ENCODE assay signal across 9 cellular contexts in the genomic region with DNA sequence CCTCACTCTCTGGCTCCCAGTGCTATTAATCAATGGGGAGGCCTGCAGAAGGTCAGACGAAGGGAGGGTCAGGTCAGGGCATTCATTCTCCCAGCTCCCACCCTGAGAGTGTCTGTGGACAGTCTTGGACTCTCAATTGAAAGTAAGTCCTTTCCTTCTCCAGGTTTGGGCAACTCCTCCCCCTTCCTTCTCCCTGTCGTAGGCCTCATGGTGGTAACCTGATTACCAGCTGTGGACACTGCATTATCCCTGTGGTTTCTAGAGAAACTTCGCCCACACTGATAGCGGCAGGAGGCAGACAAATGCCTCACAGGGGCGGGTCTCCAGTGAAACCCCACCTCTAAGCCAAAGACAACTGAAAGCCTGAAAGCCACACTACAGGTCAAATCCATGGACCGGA. TPM values are rescaled to one million over a fixed set of nuclear protein-coding genes. Genes with fewer than 3 reads are reported as not detected.
DNase-seq lines count a peak whose midpoint lies in the region; ATAC-seq and TF ChIP-seq lines count a peak whose summit lies in the region.
"Had no signal": no experiment of that assay in that cellular context is flagged by ENCODE, and none has a peak within 500 bp of the region (broad histone marks: within the 10 kb centered on the region; RNA-seq: fewer than 3 reads in every experiment).

No MANE protein-coding gene starts in this region.

- no peak overlapping the region for H2AFZ ChIP-seq in DND-41 (ENCODE audit: low read depth, low read length)

- H3K36me3 ChIP-seq in DND-41 (ENCODE audit: insufficient read depth, low read length) = peaks cover 7% of the 10 kb centered on the region
- no peaks in the 10 kb centered on the region for H3K36me3 ChIP-seq in HUES6 (ENCODE audit: control insufficient read depth, insufficient read depth, low read length)

- no peaks in the 10 kb centered on the region for H3K27me3 Mint-ChIP-seq in activated naive CD4-positive, alpha-beta T cell treated with anti-CD3 and anti-CD28 coated beads, Interleukin-2, amount 10 ng/mL, durations not matched to agents 7 days and 5 days
- no peaks in the 10 kb centered on the region for H3K27me3 Mint-ChIP-seq in chondrocyte (ENCODE audit: low read depth)

- no peaks in the 10 kb centered on the region for H3K9me3 Mint-ChIP-seq in activated naive CD4-positive, alpha-beta T cell treated with anti-CD3 and anti-CD28 coated beads, Interleukin-2, amount 10 ng/mL, durations not matched to agents 7 days and 5 days
- H3K9me3 Mint-ChIP-seq in chondrocyte (ENCODE audit: low read depth) = no peaks in the 10 kb centered on the region

- H3K4me1 Mint-ChIP-seq in activated naive CD4-positive, alpha-beta T cell treated with anti-CD3 and anti-CD28 coated beads, Interleukin-2, amount 10 ng/mL, durations not matched to agents 7 days and 5 days = peaks cover 85% of the 10 kb centered on the region
- H3K4me1 Mint-ChIP-seq in chondrocyte (ENCODE audit: low read depth) = peaks cover 35% of the 10 kb centered on the region

- H3K27ac ChIP-seq in DND-41 (ENCODE audit: low read length) (peak overlapping the region; percentile 82), HUES6 (ENCODE audit: low read depth, low read length) (peak overlapping the region; percentile 7; the same call in 1 of the 2 replicates)
- H3K27ac ChIP-seq: SK-N-MC had no signal

- peak; percentile 54 for DNase-seq in DND-41
- DNase-seq in activated naive CD4-positive, alpha-beta T cell treated with anti-CD3 and anti-CD28 coated beads, Interleukin-2, amount 10 ng/mL, durations not matched to agents 7 days and 5 days = no peak
- peak; percentile 90 for DNase-seq in myocyte (ENCODE audit: low read depth)
- DNase-seq in cerebellar cortex (ENCODE audit: low spot score) = no peak
- DNase-seq in chondrocyte (ENCODE audit: low spot score) = no peak

- CTCF ChIA-PET in activated naive CD4-positive, alpha-beta T cell treated with anti-CD3 and anti-CD28 coated beads, Interleukin-2, amount 10 ng/mL, durations not matched to agents 7 days and 5 days (lab: Charles Lee) = interaction anchor here (0.8 to 1.0 kb wide), 2 partner anchors 22 to 48 kb away, joined by 3 read pairs; no protein-coding TSS in a partner anchor

- no peaks in the 10 kb centered on the region for H3K9me3 ChIP-seq in DND-41 (ENCODE audit: insufficient read depth, low read length, severe bottlenecking)
- H3K9me3 ChIP-seq in HUES6 (ENCODE audit: control insufficient read depth, insufficient read depth, low read depth, low read length) = no peaks in the 10 kb centered on the region

- H4K20me1 ChIP-seq in DND-41 (ENCODE audit: insufficient read depth, low read length) = peaks cover 41% of the 10 kb centered on the region

- H3K4me3 Mint-ChIP-seq in activated naive CD4-positive, alpha-beta T cell treated with anti-CD3 and anti-CD28 coated beads, Interleukin-2, amount 10 ng/mL, durations not matched to agents 7 days and 5 days = peak overlapping the region; percentile 35
- H3K4me3 Mint-ChIP-seq in chondrocyte (ENCODE audit: unreplicated experiment) = no peak overlapping the region

- H3K27me3 ChIP-seq in DND-41 (ENCODE audit: insufficient read depth, low read length, poor library complexity) (no peaks in the 10 kb centered on the region), HUES6 (ENCODE audit: control insufficient read depth, insufficient read depth, low read length) (no peaks in the 10 kb centered on the region)

- H3K4me3 ChIP-seq in DND-41 (ENCODE audit: low read depth in 1 of 2, low read length in 2 of 2) (0 out of 4 replicates have a peak overlapping the region, but pooled peaks of 1 of the 2 experiments have one; percentile 4), HUES6 (ENCODE audit: low read depth, low read length) (peak overlapping the region; percentile 4; the same call in 1 of the 2 replicates)
- H3K4me3 ChIP-seq: SK-N-MC had no signal

- peak overlapping the region; percentile 74 for H3K27ac Mint-ChIP-seq in activated naive CD4-positive, alpha-beta T cell treated with anti-CD3 and anti-CD28 coated beads, Interleukin-2, amount 10 ng/mL, durations not matched to agents 7 days and 5 days
- H3K27ac Mint-ChIP-seq in chondrocyte (ENCODE audit: unreplicated experiment) = no peak overlapping the region

- peaks cover 11% of the 10 kb centered on the region for H3K36me3 Mint-ChIP-seq in activated naive CD4-positive, alpha-beta T cell treated with anti-CD3 and anti-CD28 coated beads, Interleukin-2, amount 10 ng/mL, durations not matched to agents 7 days and 5 days
- H3K36me3 Mint-ChIP-seq in chondrocyte (ENCODE audit: low read depth) = no peaks in the 10 kb centered on the region

- TF ChIP-seq CTCF in DND-41 (IDR thresholded peaks at IDR 0.05; ENCODE audit: borderline replicate concordance, extremely low read depth, low read length, poor library complexity, severe bottlenecking) (no peak), chondrocyte (IDR thresholded peaks at IDR 0.05) (no peak)

- peaks cover 99% of the 10 kb centered on the region for H3K79me2 ChIP-seq in DND-41 (ENCODE audit: insufficient read depth, low read length)

- peak overlapping the region; percentile 42 for H3K9ac ChIP-seq in DND-41 (ENCODE audit: low read depth, low read length)
- peak overlapping the region; percentile 24 for H3K9ac ChIP-seq in HUES6 (ENCODE audit: low read length)

- peaks cover 100% of the 10 kb centered on the region for H3K4me1 ChIP-seq in DND-41 (ENCODE audit: insufficient read depth, low read length)
- peaks cover 66% of the 10 kb centered on the region for H3K4me1 ChIP-seq in HUES6 (ENCODE audit: control insufficient read depth, insufficient read depth, low read length)

- ATAC-seq in DND-41 (ENCODE audit: insufficient read depth, low read depth) (peak; percentile 59), GM18867 (IDR thresholded peaks at IDR 0.05; ENCODE audit: unreplicated experiment) (no peak), GM19467 (IDR thresholded peaks at IDR 0.05; ENCODE audit: unreplicated experiment) (no peak)

- H3K4me2 ChIP-seq in DND-41 (ENCODE audit: insufficient read depth, low read length) = peak overlapping the region; percentile 45

RNA-seq across cellular contexts. Expression of a gene that starts 57.7 kb away (rescaled TPM):
- total RNA-seq in myocyte (3.3 and 7.5 TPM in 2 replicates), chondrocyte (6.7 to 11.7 TPM (median 11.3 TPM) in 3 replicates)
- polyA plus RNA-seq in myocyte (2012) = 13.1 TPM

RNA-seq across cellular contexts. Expression of a gene that starts 58.6 kb away (rescaled TPM):
- 125 and 138 TPM in 2 replicates for total RNA-seq in myocyte
- polyA plus RNA-seq in myocyte (2012) = 109 TPM
- total RNA-seq in chondrocyte = 73.9 to 83.7 TPM (median 79.4 TPM) in 3 replicates

Comparison
In these comparisons a context has a peak if more than half of its experiments do, and no peak if none do; other contexts are left out.
1. DNase-seq: peak in DND-41 (single experiment) and myocyte (single experiment); none in activated naive CD4-positive, alpha-beta T cell treated with anti-CD3 and anti-CD28 coated beads, Interleukin-2, amount 10 ng/mL, durations not matched to agents 7 days and 5 days (single experiment), cerebellar cortex (single experiment) and chondrocyte (single experiment).